In the genomic region with DNA sequence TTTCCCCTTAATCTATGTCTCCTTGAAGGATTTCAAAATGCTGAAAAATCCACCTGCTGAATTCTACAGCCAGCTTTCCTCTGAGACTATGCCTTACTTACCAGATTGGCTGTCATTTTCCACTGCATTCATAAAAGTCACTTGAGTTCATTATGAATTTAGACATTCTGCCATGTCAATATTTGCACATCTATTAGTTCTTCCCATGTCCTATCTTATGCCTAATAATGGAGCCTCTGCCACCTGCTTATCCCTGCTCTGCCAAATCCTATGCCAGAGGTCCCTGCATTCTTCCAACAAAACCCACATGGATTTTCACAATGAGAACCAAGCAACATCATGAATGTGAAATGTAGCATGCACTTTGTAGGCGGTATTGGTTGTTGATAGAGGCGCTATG, we compare ENCODE assay signal across 10 cellular contexts.
"Had no signal": no experiment of that assay in that cellular context is flagged by ENCODE, and none has a peak within 500 bp of the region (broad histone marks: within the 10 kb centered on the region; RNA-seq: fewer than 3 reads in every experiment).

No MANE protein-coding gene starts in this region.

- H3K27ac ChIP-seq: gastrocnemius medialis, parathyroid adenoma had no signal

- H3K4me1 ChIP-seq: gastrocnemius medialis, parathyroid adenoma had no signal

- H3K9me3 ChIP-seq: gastrocnemius medialis, heart right ventricle, thoracic aorta had no signal

- H3K27me3 ChIP-seq: gastrocnemius medialis, heart right ventricle had no signal

- H3K36me3 ChIP-seq: gastrocnemius medialis had no signal

- ATAC-seq: activated CD4-positive, CD25-positive, alpha-beta regulatory T cell treated with anti-CD3 and anti-CD28 coated beads, Interleukin-2, amount 50 U/mL, for 24 hours; stimulated activated naive CD8-positive, alpha-beta T cell treated with anti-CD3 and anti-CD28 coated beads, Interleukin-15, amount 100 ng/mL, for 72 hours had no signal

- H3K4me3 ChIP-seq: gastrocnemius medialis, heart right ventricle, thoracic aorta had no signal

- H2AFZ ChIP-seq: parathyroid adenoma had no signal

- DNase-seq: amniotic stem cell; effector memory CD4-positive, alpha-beta T cell; gastrocnemius medialis; heart right ventricle; stimulated activated CD4-positive, alpha-beta T cell treated with anti-CD3 and anti-CD28 coated beads, Interleukin-15, amount 100 ng/mL, for 24 hours; stimulated activated CD4-positive, alpha-beta T cell treated with anti-CD3 and anti-CD28 coated beads, Interleukin-4, amount 100 ng/mL, for 24 hours; stimulated activated naive CD8-positive, alpha-beta T cell treated with anti-CD3 and anti-CD28 coated beads, Interleukin-15, amount 100 ng/mL, for 72 hours had no signal

- H3K9ac ChIP-seq: parathyroid adenoma had no signal
